Comparison of ENCODE assay signal across 1 cellular context in the genomic region with DNA sequence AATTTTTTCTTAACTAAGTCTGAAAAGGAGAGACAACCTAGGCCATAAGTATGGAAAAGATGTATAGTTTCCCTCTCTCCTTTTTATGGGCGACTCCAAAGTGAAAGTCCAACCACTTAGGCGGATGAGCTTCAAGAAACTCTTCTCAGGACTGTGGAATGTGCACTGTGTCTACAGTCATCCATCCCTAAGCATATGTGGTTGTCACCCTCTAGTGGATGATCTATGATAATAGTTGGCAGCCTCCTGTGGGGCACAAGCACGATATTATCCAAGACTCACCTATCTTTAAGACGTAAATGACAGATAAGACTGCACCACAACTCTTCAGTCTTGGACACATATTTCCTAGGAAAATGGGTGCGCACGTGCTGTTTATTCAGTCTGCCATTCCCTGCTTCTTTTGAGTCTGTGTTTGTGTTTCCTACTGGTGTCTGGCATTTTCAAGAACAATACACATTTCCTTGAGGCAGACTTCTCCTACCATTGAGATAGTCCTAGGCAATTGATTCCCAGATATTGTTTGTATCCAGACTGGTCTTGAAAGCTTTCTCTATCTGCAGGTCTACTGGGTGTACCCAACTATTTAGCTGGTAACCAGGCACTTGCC.
TF ChIP-seq lines count a peak whose summit lies in the region.

No MANE protein-coding gene starts in this region.

TF ChIP-seq in SK-N-SH, 30 proteins besides CTCF, POLR2A, EP300 and RAD21 (continued from another document):
- no peak for TF ChIP-seq REST (IDR thresholded peaks at IDR 0.05; ENCODE audit: low read depth, low read length)
- TF ChIP-seq USF1 (IDR thresholded peaks at IDR 0.05; ENCODE audit: borderline replicate concordance, low read depth), result no peak
- TF ChIP-seq, protein P1, sequence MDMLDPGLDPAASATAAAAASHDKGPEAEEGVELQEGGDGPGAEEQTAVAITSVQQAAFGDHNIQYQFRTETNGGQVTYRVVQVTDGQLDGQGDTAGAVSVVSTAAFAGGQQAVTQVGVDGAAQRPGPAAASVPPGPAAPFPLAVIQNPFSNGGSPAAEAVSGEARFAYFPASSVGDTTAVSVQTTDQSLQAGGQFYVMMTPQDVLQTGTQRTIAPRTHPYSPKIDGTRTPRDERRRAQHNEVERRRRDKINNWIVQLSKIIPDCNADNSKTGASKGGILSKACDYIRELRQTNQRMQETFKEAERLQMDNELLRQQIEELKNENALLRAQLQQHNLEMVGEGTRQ (IDR thresholded peaks at IDR 0.05; ENCODE audit: borderline replicate concordance, low read depth, low read length), result no peak
- peak; percentile 69 for TF ChIP-seq SMC3 (IDR thresholded peaks at IDR 0.05; ENCODE audit: low read depth, low read length)
- no peak for TF ChIP-seq FOXJ3 (CRISPR knock-in tag; IDR thresholded peaks at IDR 0.05)
- no peak for TF ChIP-seq GATA2 (CRISPR knock-in tag; IDR thresholded peaks at IDR 0.05)
- TF ChIP-seq ZBTB33 (IDR thresholded peaks at IDR 0.05; ENCODE audit: borderline replicate concordance, low read depth), result no peak
